In genomic region chr22:47878460-47878859, GRCh38 we compare ENCODE assay signal across 11 cellular contexts.
DNase-seq lines count a peak whose midpoint lies in the region; FAIRE-seq and TF ChIP-seq lines count a peak whose summit lies in the region.
"Had no signal": no experiment of that assay in that cellular context is flagged by ENCODE, and none has a peak within 500 bp of the region (broad histone marks: within the 10 kb centered on the region; RNA-seq: fewer than 3 reads in every experiment).

No MANE protein-coding gene starts in this region.

- H3K36me3 ChIP-seq in OCI-LY1 (ENCODE audit: insufficient read depth, low read length) (0 out of 2 replicates have a peak, but pooled peaks cover 3% of the 10 kb centered on the region), uterus (no peaks in the 10 kb centered on the region)

- DNase-seq in HT-29 (ENCODE audit: low spot score) (peak; percentile 6), islet precursor cell (peak; percentile 68), urothelium cell line (ENCODE audit: low spot score) (no peak), foreskin fibroblast (no peak), uterus (no peak)
- no peak for DNase-seq in activated effector memory CD4-positive, alpha-beta T cell treated with anti-CD3 and anti-CD28 coated beads, Interleukin-2, amount 50 U/mL, for 16 hours
- DNase-seq: CD8-positive, alpha-beta memory T cell; DMS53; HCEC 1CT; HFFc6 had no signal

- no peak for TF ChIP-seq POLR2A in uterus (IDR thresholded peaks at IDR 0.05)

- H3K9ac ChIP-seq in OCI-LY1 (ENCODE audit: low read length): peak overlapping the region; percentile 49; the same call in 1 of the 2 replicates

- peak; percentile 73 for FAIRE-seq in urothelium cell line (lab: Jason Lieb, UNC)

- intact Hi-C loops in uterus (cut with DNase I; ENCODE audit: low total_unique reads): no loop called here

- no peaks in the 10 kb centered on the region for H3K9me2 ChIP-seq in OCI-LY1 (ENCODE audit: low read depth, low read length)

- TF ChIP-seq CTCF in OCI-LY1 (IDR thresholded peaks at IDR 0.05; ENCODE audit: low read length): no peak
- TF ChIP-seq CTCF in foreskin fibroblast (IDR thresholded peaks at IDR 0.05; ENCODE audit: low read depth, low read length): no peak
- no peak for TF ChIP-seq CTCF in uterus (IDR thresholded peaks at IDR 0.05)

- peaks cover 4% of the 10 kb centered on the region; the same call in 1 of the 2 replicates for H3K79me2 ChIP-seq in OCI-LY1 (ENCODE audit: insufficient read depth, low read length)

- no peaks in the 10 kb centered on the region for H3F3A ChIP-seq in OCI-LY1 (ENCODE audit: insufficient read depth, low read length)

- peak overlapping the region; percentile 52; the same call in 1 of the 2 replicates for H3K4me2 ChIP-seq in OCI-LY1 (ENCODE audit: low read length)

- H3K27me3 ChIP-seq in OCI-LY1 (ENCODE audit: insufficient read depth, low read length) (no peaks in the 10 kb centered on the region), uterus (no peaks in the 10 kb centered on the region)

- no peak overlapping the region for H3K4me3 ChIP-seq in OCI-LY1 (ENCODE audit: low read depth, low read length, poor library complexity, severe bottlenecking)
- no peak overlapping the region for H3K4me3 ChIP-seq in foreskin fibroblast (ENCODE audit: low read depth in 1 of 2, low read length in 2 of 2)
- H3K4me3 ChIP-seq in uterus: no peak overlapping the region

- peak overlapping the region; percentile 85 for H3K27ac ChIP-seq in OCI-LY1 (ENCODE audit: low read depth, low read length, poor library complexity, severe bottlenecking)
- H3K27ac ChIP-seq in uterus: no peak overlapping the region

- no peaks in the 10 kb centered on the region for H3K9me3 ChIP-seq in OCI-LY1 (ENCODE audit: low read length)
- no peaks in the 10 kb centered on the region for H3K9me3 ChIP-seq in uterus

- H2AFZ ChIP-seq in OCI-LY1 (ENCODE audit: low read length): no peak overlapping the region

- peaks cover 93% of the 10 kb centered on the region for H3K4me1 ChIP-seq in OCI-LY1 (ENCODE audit: insufficient read depth, low read length, severe bottlenecking)
- no peaks in the 10 kb centered on the region for H3K4me1 ChIP-seq in uterus

- H4K20me1 ChIP-seq in OCI-LY1 (ENCODE audit: insufficient read depth, low read length): no peaks in the 10 kb centered on the region

Comparison
In these comparisons a context has a peak if more than half of its experiments do, and no peak if none do; other contexts are left out.
1. DNase-seq: peak in HT-29 (single experiment) and islet precursor cell (single experiment); none in urothelium cell line (single experiment), activated effector memory CD4-positive, alpha-beta T cell treated with anti-CD3 and anti-CD28 coated beads, Interleukin-2, amount 50 U/mL, for 16 hours (single experiment), foreskin fibroblast (0 of 2) and uterus (0 of 2).